In the genomic region with DNA sequence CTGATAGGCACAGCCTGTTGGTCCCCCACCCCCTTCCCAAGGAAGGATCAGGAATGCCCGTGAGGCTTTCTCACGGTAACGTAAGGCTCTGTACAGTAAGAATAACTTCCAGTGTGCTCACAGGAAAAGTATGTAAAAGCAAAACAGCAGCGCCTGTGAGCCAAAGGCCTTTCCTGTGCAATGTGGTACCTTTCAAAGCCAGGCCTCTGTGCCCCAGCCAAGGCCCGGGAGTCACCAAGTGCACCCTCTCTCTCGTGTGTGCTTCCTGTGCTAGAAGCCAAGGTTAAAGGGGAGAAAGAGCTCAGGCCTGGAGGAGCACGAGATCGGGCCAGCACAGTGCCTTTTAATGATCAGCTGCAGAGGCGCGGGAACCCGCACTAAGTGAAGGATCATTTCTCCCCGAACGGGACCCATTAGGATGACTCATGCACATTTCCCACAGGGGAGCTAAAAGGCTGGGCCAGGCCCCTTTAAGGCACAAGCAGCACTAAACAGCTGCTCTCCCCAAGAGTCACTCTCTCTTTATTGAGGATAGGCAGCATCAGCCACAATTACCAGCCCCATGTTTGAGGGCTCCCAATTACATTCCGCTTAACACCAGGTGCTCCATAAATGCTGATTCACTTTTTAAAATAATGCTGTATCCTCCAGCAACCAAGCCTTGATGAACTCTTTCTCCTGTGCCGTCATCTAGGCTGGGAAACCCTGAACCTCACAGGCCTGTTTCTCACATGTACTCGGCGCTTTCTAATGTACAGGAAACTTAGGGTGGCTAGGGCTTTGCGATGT, we compare ENCODE assay signal across 1 cellular context.
TF ChIP-seq lines count a peak whose summit lies in the region.

No MANE protein-coding gene starts in this region.

TF ChIP-seq in SK-N-SH, 30 proteins besides CTCF, POLR2A, EP300 and RAD21 (continued from another document):
- TF ChIP-seq, protein P1, sequence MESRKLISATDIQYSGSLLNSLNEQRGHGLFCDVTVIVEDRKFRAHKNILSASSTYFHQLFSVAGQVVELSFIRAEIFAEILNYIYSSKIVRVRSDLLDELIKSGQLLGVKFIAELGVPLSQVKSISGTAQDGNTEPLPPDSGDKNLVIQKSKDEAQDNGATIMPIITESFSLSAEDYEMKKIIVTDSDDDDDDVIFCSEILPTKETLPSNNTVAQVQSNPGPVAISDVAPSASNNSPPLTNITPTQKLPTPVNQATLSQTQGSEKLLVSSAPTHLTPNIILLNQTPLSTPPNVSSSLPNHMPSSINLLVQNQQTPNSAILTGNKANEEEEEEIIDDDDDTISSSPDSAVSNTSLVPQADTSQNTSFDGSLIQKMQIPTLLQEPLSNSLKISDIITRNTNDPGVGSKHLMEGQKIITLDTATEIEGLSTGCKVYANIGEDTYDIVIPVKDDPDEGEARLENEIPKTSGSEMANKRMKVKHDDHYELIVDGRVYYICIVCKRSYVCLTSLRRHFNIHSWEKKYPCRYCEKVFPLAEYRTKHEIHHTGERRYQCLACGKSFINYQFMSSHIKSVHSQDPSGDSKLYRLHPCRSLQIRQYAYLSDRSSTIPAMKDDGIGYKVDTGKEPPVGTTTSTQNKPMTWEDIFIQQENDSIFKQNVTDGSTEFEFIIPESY (IDR thresholded peaks at IDR 0.05; ENCODE audit: borderline replicate concordance, low read depth), result peak; percentile 38; the same call in 1 of the 2 replicates
- TF ChIP-seq FOSL2 (IDR thresholded peaks at IDR 0.05; ENCODE audit: borderline replicate concordance, low read depth) (peak; percentile 79), GABPA (IDR thresholded peaks at IDR 0.05; ENCODE audit: low read depth) (peak; percentile 54; the same call in 1 of the 2 replicates), SMC3 (IDR thresholded peaks at IDR 0.05; ENCODE audit: low read depth, low read length) (no peak)
- TF ChIP-seq, protein P2, sequence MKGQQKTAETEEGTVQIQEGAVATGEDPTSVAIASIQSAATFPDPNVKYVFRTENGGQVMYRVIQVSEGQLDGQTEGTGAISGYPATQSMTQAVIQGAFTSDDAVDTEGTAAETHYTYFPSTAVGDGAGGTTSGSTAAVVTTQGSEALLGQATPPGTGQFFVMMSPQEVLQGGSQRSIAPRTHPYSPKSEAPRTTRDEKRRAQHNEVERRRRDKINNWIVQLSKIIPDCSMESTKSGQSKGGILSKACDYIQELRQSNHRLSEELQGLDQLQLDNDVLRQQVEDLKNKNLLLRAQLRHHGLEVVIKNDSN (IDR thresholded peaks at IDR 0.05; ENCODE audit: borderline replicate concordance, low read depth), result no peak
- TF ChIP-seq, protein P3, sequence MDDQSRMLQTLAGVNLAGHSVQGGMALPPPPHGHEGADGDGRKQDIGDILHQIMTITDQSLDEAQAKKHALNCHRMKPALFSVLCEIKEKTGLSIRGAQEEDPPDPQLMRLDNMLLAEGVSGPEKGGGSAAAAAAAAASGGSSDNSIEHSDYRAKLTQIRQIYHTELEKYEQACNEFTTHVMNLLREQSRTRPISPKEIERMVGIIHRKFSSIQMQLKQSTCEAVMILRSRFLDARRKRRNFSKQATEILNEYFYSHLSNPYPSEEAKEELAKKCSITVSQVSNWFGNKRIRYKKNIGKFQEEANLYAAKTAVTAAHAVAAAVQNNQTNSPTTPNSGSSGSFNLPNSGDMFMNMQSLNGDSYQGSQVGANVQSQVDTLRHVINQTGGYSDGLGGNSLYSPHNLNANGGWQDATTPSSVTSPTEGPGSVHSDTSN (IDR thresholded peaks at IDR 0.05), result peak; percentile 35; the same call in 1 of the 2 replicates
